Comparison of ENCODE assay signal across 7 cellular contexts in the genomic region with DNA sequence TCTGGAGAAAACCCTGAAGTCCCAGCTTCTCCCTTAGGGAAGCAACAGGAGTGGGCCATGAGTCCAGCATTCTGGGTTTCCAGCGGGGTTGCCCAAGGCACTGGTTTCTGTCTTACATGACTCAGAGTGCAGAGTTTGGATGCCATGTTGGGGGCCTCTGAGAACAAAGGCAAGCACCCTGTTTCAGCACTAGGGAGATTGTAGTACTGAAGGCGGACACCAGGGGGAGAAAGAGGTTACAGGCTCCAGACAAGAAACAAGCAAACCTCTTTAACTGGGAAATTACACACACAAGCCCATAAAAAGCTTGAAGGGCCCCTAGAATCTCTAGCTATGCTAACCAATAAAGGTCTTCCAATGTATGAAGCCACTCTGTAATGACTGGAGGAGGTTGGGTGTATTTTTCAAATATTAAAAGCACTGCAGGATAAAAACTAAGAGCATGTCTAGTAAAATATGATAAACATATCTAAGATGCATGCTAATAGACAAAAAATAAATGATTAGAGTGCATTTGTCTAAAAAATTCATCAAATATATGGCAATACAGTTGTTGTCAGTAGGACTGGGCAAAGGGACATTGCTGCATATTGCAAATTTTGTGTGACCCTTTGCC. TPM values are rescaled to one million over a fixed set of nuclear protein-coding genes. Genes with fewer than 3 reads are reported as not detected.
A peak's percentile ranks its signal among the peaks of the same experiment; 100 is the strongest.
DNase-seq lines count a peak whose midpoint lies in the region; ATAC-seq, FAIRE-seq and TF ChIP-seq lines count a peak whose summit lies in the region.

No MANE protein-coding gene starts in this region.

- H3K4me3 ChIP-seq in OCI-LY7 (ENCODE audit: low read depth, low read length, poor library complexity, severe bottlenecking) (no peak overlapping the region), fibroblast of pulmonary artery (replicated peaks; ENCODE audit: low read depth, low read length) (no peak overlapping the region), pancreas (no peak overlapping the region), upper lobe of right lung (no peak overlapping the region)

- H3K9me2 ChIP-seq in OCI-LY7 (ENCODE audit: insufficient read depth, low read length): no peaks in the 10 kb centered on the region

- ATAC-seq in HG03175 (IDR thresholded peaks at IDR 0.05; ENCODE audit: unreplicated experiment) (peak; percentile 71), pancreas (peak in 3 of 4 donors; percentile 74 to 87 (median 84)), upper lobe of right lung (peak; percentile 94)

- H3K27ac ChIP-seq in OCI-LY7 (ENCODE audit: low read depth, low read length, poor library complexity, severe bottlenecking) (no peak overlapping the region), pancreas (no peak overlapping the region), upper lobe of right lung (no peak overlapping the region)

- H3K4me2 ChIP-seq in OCI-LY7 (ENCODE audit: low read length): no peak overlapping the region

- intact Hi-C loops in OCI-LY7 (cut with micrococcal nuclease; ENCODE audit: unreplicated experiment): loop anchor here (1.0 to 5.0 kb wide), 2 partner anchors 67 to 284 kb away; no protein-coding TSS in a partner anchor
- intact Hi-C loops in pancreas (cut with DNase I): no loop called here
- intact Hi-C loops in upper lobe of right lung (cut with DNase I): no loop called here

- H3K36me3 ChIP-seq in OCI-LY7 (ENCODE audit: insufficient read depth, low read length) (no peaks in the 10 kb centered on the region), pancreas (no peaks in the 10 kb centered on the region), upper lobe of right lung (no peaks in the 10 kb centered on the region)

- H3K27me3 ChIP-seq in pancreas (no peaks in the 10 kb centered on the region), upper lobe of right lung (no peaks in the 10 kb centered on the region)

- TF ChIP-seq POLR2A in GM12891 (IDR thresholded peaks at IDR 0.05; ENCODE audit: low read depth, low read length): no peak

- CTCF ChIA-PET in OCI-LY7 (lab: Charles Lee; ENCODE audit: unreplicated experiment): interaction anchor here (0.8 to 1.1 kb wide), 3 partner anchors 8 to 150 kb away, joined by 3 read pairs; no protein-coding TSS in a partner anchor

- peak; percentile 87 for FAIRE-seq in GM12891 (lab: Jason Lieb, UNC)
- no peak for FAIRE-seq in pancreas (lab: Jason Lieb, UNC)

- 9 to 21% methylated on average over 2 of the region's 2 CpGs for WGBS in pancreas, 2 donors

- no peaks in the 10 kb centered on the region for H4K20me1 ChIP-seq in OCI-LY7 (ENCODE audit: insufficient read depth, low read length)

- no peaks in the 10 kb centered on the region for H3K79me2 ChIP-seq in OCI-LY7 (ENCODE audit: insufficient read depth, low read depth, low read length)

- H3K4me1 ChIP-seq in OCI-LY7 (ENCODE audit: insufficient read depth, low read length, poor library complexity, severe bottlenecking) (no peaks in the 10 kb centered on the region), pancreas (no peaks in the 10 kb centered on the region), upper lobe of right lung (peaks cover 7% of the 10 kb centered on the region)

- peak; percentile 88 for TF ChIP-seq CTCF in OCI-LY7 (conservative IDR thresholded peaks at IDR 0.05; ENCODE audit: low read length)
- peak; percentile 72 for TF ChIP-seq CTCF in fibroblast of pulmonary artery (IDR thresholded peaks at IDR 0.05; ENCODE audit: low read length, missing control alignments)
- peak; percentile 69 to 76 (median 75) for TF ChIP-seq CTCF in pancreas (IDR thresholded peaks at IDR 0.05)
- TF ChIP-seq CTCF in upper lobe of right lung (IDR thresholded peaks at IDR 0.05): peak; percentile 78

- POLR2A ChIA-PET in OCI-LY7 (lab: Charles Lee): interaction anchor here (1.1 kb wide), 1 partner anchor 149 kb away, joined by 3 read pairs; no protein-coding TSS in a partner anchor

- no TSS peak for BruUV-seq in OCI-LY7 (replicated peaks; lab: Mats Ljungman, UMichigan)

- H3K9me3 ChIP-seq in OCI-LY7 (ENCODE audit: low read length) (no peaks in the 10 kb centered on the region), pancreas (no peaks in the 10 kb centered on the region), upper lobe of right lung (no peaks in the 10 kb centered on the region)

- DNase-seq in GM12891 (ENCODE audit: insufficient read length, low spot score): peak; percentile 36
- DNase-seq in OCI-LY7 (ENCODE audit: low spot score): peak; percentile 73
- peak; percentile 58 for DNase-seq in activated T-cell treated with anti-CD3 and anti-CD28 coated beads for 48 hours (ENCODE audit: low read depth)
- peak; percentile 51 for DNase-seq in fibroblast of pulmonary artery (ENCODE audit: low read depth)
- DNase-seq in pancreas: peak in 5 of 6 donors; percentile 26 to 73 (median 42)
- DNase-seq in upper lobe of right lung: no peak

- H2AFZ ChIP-seq in OCI-LY7 (ENCODE audit: low read length): no peak overlapping the region; the same call in 1 of the 2 replicates

TF ChIP-seq in GM12891, 5 proteins besides CTCF, POLR2A, EP300 and RAD21:
- TF ChIP-seq TAF1 (IDR thresholded peaks at IDR 0.05; ENCODE audit: low read depth, low read length) (no peak), POU2F2 (IDR thresholded peaks at IDR 0.05; ENCODE audit: low read depth, low read length) (no peak), SPI1 (IDR thresholded peaks at IDR 0.05; ENCODE audit: low read depth, low read length) (no peak)
TF ChIP-seq in GM12891: peak in this region for 0.

RNA-seq across cellular contexts. Expression of a gene that starts 7.1 kb away (rescaled TPM):
- polyA plus RNA-seq in GM12891 (2012; ENCODE audit: low read depth, missing spikeins): not detected
- not detected in 2 replicates for total RNA-seq in OCI-LY7 (2014; rRNA removed; shearing (Covaris generic))
- total RNA-seq in OCI-LY7 (2022) (not detected in 2 replicates), pancreas (not detected), upper lobe of right lung (not detected)
- not detected for polyA plus RNA-seq in pancreas

RNA-seq across cellular contexts. Expression of a gene that starts 44.2 kb away (rescaled TPM):
- 3.7 TPM for polyA plus RNA-seq in GM12891 (2012; ENCODE audit: low read depth, missing spikeins)
- total RNA-seq in OCI-LY7 (2014; rRNA removed; shearing (Covaris generic)): 0.26 and 0.54 TPM in 2 replicates
- total RNA-seq in OCI-LY7 (2022) (1.1 and 2.4 TPM in 2 replicates), pancreas (10 to 100 TPM in 3 of 6 donors, 1 to 10 TPM in 3; 1.4 to 26.2 (median 7.3) TPM), upper lobe of right lung (184 TPM)
- 1 to 10 TPM; 1.9 to 2.2 TPM for polyA plus RNA-seq in pancreas

RNA-seq across cellular contexts. Expression of a gene that starts 53.6 kb away (rescaled TPM):
- 0.51 TPM for polyA plus RNA-seq in GM12891 (2012; ENCODE audit: low read depth, missing spikeins)
- total RNA-seq in OCI-LY7 (2014; rRNA removed; shearing (Covaris generic)): 0.51 TPM in 1 of 2 replicates, not detected in the other
- total RNA-seq in OCI-LY7 (2022) (not detected in 2 replicates), pancreas (10 to 100 TPM in 1 of 6 donors, 1 to 10 TPM in 3, under 1 TPM in 2; 0.43 to 18.9 (median 4.8) TPM), upper lobe of right lung (53.9 TPM)
- polyA plus RNA-seq in pancreas: 1 to 10 TPM in 1 of 2 donors, under 1 TPM in 1; 0.89 to 2.2 TPM
